In genomic region chr18:5294618-5295230, GRCh38 we compare ENCODE assay signal across 8 cellular contexts. TPM values are rescaled to one million over a fixed set of nuclear protein-coding genes. Genes with fewer than 3 reads are reported as not detected.
DNase-seq lines count a peak whose midpoint lies in the region; ATAC-seq, FAIRE-seq and TF ChIP-seq lines count a peak whose summit lies in the region.

No MANE protein-coding gene starts in this region.

- no peak for TF ChIP-seq CTCF in neural crest cell (conservative IDR thresholded peaks at IDR 0.05)

- DNase-seq in Ammon's horn (ENCODE audit: low spot score) (peak; percentile 65), GM19239 (ENCODE audit: insufficient read length, low spot score) (no peak), OCI-M1 (lab: John Stamatoyannopoulos, UW) (peak; percentile 84), fibroblast of peridontal ligament (ENCODE audit: extremely low read depth) (peak; percentile 46), neural crest cell (ENCODE audit: low read depth, low spot score) (peak; percentile 46), superior temporal gyrus (ENCODE audit: extremely low spot score) (peak; percentile 66)
- DNase-seq in activated T-cell treated with anti-CD3 and anti-CD28 coated beads, Interleukin-2, amount 50 U/mL, for 72 hours = peak; percentile 54 to 60

- H3K4me1 Mint-ChIP-seq in activated T-cell treated with anti-CD3 and anti-CD28 coated beads, Interleukin-2, amount 50 U/mL, for 72 hours (ENCODE audit: low read depth) = peaks cover 31% of the 10 kb centered on the region
- peaks cover 34% of the 10 kb centered on the region for H3K4me1 Mint-ChIP-seq in neural crest cell

- H3K4me3 Mint-ChIP-seq in activated T-cell treated with anti-CD3 and anti-CD28 coated beads, Interleukin-2, amount 50 U/mL, for 72 hours = peak overlapping the region; percentile 86 to 91
- peak overlapping the region; percentile 93 for H3K4me3 Mint-ChIP-seq in neural crest cell

- no peaks in the 10 kb centered on the region for H3K9me3 Mint-ChIP-seq in activated T-cell treated with anti-CD3 and anti-CD28 coated beads, Interleukin-2, amount 50 U/mL, for 72 hours
- H3K9me3 Mint-ChIP-seq in neural crest cell = no peaks in the 10 kb centered on the region

- peak; percentile 7 for ATAC-seq in HG03439 (IDR thresholded peaks at IDR 0.05; ENCODE audit: unreplicated experiment)
- peak; percentile 18 to 20 for ATAC-seq in activated T-cell treated with anti-CD3 and anti-CD28 coated beads, Interleukin-2, amount 50 U/mL, for 72 hours (replicated peaks in 1 of 2)

- peak; percentile 66 for FAIRE-seq in GM19239 (lab: Jason Lieb, UNC)

- H3K36me3 Mint-ChIP-seq in activated T-cell treated with anti-CD3 and anti-CD28 coated beads, Interleukin-2, amount 50 U/mL, for 72 hours (ENCODE audit: insufficient read depth in 2 of 2) = peaks cover 12 to 16% of the 10 kb centered on the region in 2 donors
- peaks cover 12% of the 10 kb centered on the region for H3K36me3 Mint-ChIP-seq in neural crest cell (ENCODE audit: low read depth)

- H3K27ac Mint-ChIP-seq in activated T-cell treated with anti-CD3 and anti-CD28 coated beads, Interleukin-2, amount 50 U/mL, for 72 hours = peak overlapping the region; percentile 84
- peak overlapping the region; percentile 73 for H3K27ac Mint-ChIP-seq in neural crest cell (ENCODE audit: unreplicated experiment)

- peaks cover 8% of the 10 kb centered on the region for H3K27me3 Mint-ChIP-seq in activated T-cell treated with anti-CD3 and anti-CD28 coated beads, Interleukin-2, amount 50 U/mL, for 72 hours (ENCODE audit: low read depth)
- peaks cover 4% of the 10 kb centered on the region for H3K27me3 Mint-ChIP-seq in neural crest cell (ENCODE audit: low read depth)

RNA-seq across cellular contexts. Expression of gene ZBTB14, which starts 0.8 kb away (rescaled TPM):
- 10 to 100 TPM; 26.2 to 29.4 TPM for total RNA-seq in activated T-cell treated with anti-CD3 and anti-CD28 coated beads, Interleukin-2, amount 50 U/mL, for 72 hours
- 21.9 and 22.4 TPM in 2 replicates for total RNA-seq in neural crest cell
